34 cellular contexts compared by ENCODE assay signal in genomic region chr12:89490922-89491321, GRCh38.
"Had no signal": no experiment of that assay in that cellular context is flagged by ENCODE, and none has a peak within 500 bp of the region (broad histone marks: within the 10 kb centered on the region; RNA-seq: fewer than 3 reads in every experiment).

No MANE protein-coding gene starts in this region.

- H3K36me3 ChIP-seq: cardiac muscle cell, MG63 had no signal

- H3K4me3 Mint-ChIP-seq: activated CD4-positive, alpha-beta memory T cell treated with anti-CD3 and anti-CD28 coated beads, Interleukin-2, amount 10 ng/mL, durations not matched to agents 7 days and 5 days; activated CD8-positive, alpha-beta memory T cell treated with anti-CD3 and anti-CD28 coated beads, Interleukin-2, amount 10 ng/mL, durations not matched to agents 7 days and 5 days; activated naive CD4-positive, alpha-beta T cell treated with anti-CD3 and anti-CD28 coated beads, Interleukin-2, amount 50 U/mL, for 24 hours; activated naive CD8-positive, alpha-beta T cell treated with anti-CD3 and anti-CD28 coated beads, Interleukin-2, amount 10 ng/mL, durations not matched to agents 7 days and 5 days; central memory CD8-positive, alpha-beta T cell had no signal

- H3K4me3 ChIP-seq: ascending aorta, cardiac muscle cell, MG63, PC-9 had no signal

- H3K27ac Mint-ChIP-seq: activated CD4-positive, alpha-beta memory T cell treated with anti-CD3 and anti-CD28 coated beads, Interleukin-2, amount 10 ng/mL, durations not matched to agents 7 days and 5 days; activated CD8-positive, alpha-beta memory T cell treated with anti-CD3 and anti-CD28 coated beads, Interleukin-2, amount 10 ng/mL, durations not matched to agents 7 days and 5 days; activated naive CD4-positive, alpha-beta T cell treated with anti-CD3 and anti-CD28 coated beads, Interleukin-2, amount 50 U/mL, for 24 hours; activated naive CD8-positive, alpha-beta T cell treated with anti-CD3 and anti-CD28 coated beads, Interleukin-2, amount 10 ng/mL, durations not matched to agents 7 days and 5 days; activated T-helper 2 cell treated with anti-CD3 and anti-CD28 coated beads, Interferon-gamma antibody, Interleukin-2, Interleukin-4, amounts not matched to agents 10 μg/mL and 5 μg/mL and 100 μg/mL, durations not matched to agents 14 hours and 24 hours and 36 hours had no signal

- H3K4me1 ChIP-seq: ascending aorta had no signal

- H3K27me3 ChIP-seq: ascending aorta, cardiac muscle cell, MG63 had no signal

- H3K4me2 ChIP-seq: PC-9 had no signal

- H3K27me3 Mint-ChIP-seq: activated CD4-positive, alpha-beta memory T cell treated with anti-CD3 and anti-CD28 coated beads, Interleukin-2, amount 10 ng/mL, durations not matched to agents 7 days and 5 days; activated CD8-positive, alpha-beta memory T cell treated with anti-CD3 and anti-CD28 coated beads, Interleukin-2, amount 10 ng/mL, durations not matched to agents 7 days and 5 days; activated naive CD4-positive, alpha-beta T cell treated with anti-CD3 and anti-CD28 coated beads, Interleukin-2, amount 50 U/mL, for 24 hours; activated naive CD8-positive, alpha-beta T cell treated with anti-CD3 and anti-CD28 coated beads, Interleukin-2, amount 10 ng/mL, durations not matched to agents 7 days and 5 days; central memory CD8-positive, alpha-beta T cell had no signal

- H3K27ac ChIP-seq: ascending aorta, cardiac muscle cell, PC-9, VCaP had no signal

- H3K9me3 Mint-ChIP-seq: activated CD4-positive, alpha-beta memory T cell treated with anti-CD3 and anti-CD28 coated beads, Interleukin-2, amount 10 ng/mL, durations not matched to agents 7 days and 5 days; activated naive CD4-positive, alpha-beta T cell treated with anti-CD3 and anti-CD28 coated beads, Interleukin-2, amount 50 U/mL, for 24 hours; activated naive CD8-positive, alpha-beta T cell treated with anti-CD3 and anti-CD28 coated beads, Interleukin-2, amount 10 ng/mL, durations not matched to agents 7 days and 5 days; activated T-helper 2 cell treated with anti-CD3 and anti-CD28 coated beads, Interferon-gamma antibody, Interleukin-2, Interleukin-4, amounts not matched to agents 10 μg/mL and 5 μg/mL and 100 μg/mL, durations not matched to agents 14 hours and 24 hours and 36 hours; central memory CD8-positive, alpha-beta T cell had no signal

- ATAC-seq: activated CD8-positive, alpha-beta memory T cell treated with anti-CD3 and anti-CD28 coated beads, Interleukin-2, amount 10 ng/mL, durations not matched to agents 7 days and 5 days had no signal

- DNase-seq: activated CD4-positive, alpha-beta memory T cell treated with anti-CD3 and anti-CD28 coated beads, Interleukin-2, amount 10 ng/mL, durations not matched to agents 7 days and 5 days; activated CD4-positive, alpha-beta T cell treated with anti-CD3 and anti-CD28 coated beads for 1 hour; activated CD4-positive, alpha-beta T cell treated with anti-CD3 and anti-CD28 coated beads for 48 hours; activated CD4-positive, CD25-positive, alpha-beta regulatory T cell; activated CD8-positive, alpha-beta memory T cell treated with anti-CD3 and anti-CD28 coated beads for 24 hours; activated CD8-positive, alpha-beta memory T cell treated with anti-CD3 and anti-CD28 coated beads, Interleukin-2, amount 10 ng/mL, durations not matched to agents 7 days and 5 days; activated CD8-positive, alpha-beta memory T cell treated with anti-CD3 and anti-CD28 coated beads, Interleukin-2, amount 50 U/mL, for 48 hours; activated gamma-delta T cell; activated naive CD4-positive, alpha-beta T cell treated with Interleukin-2 at 50 U/mL for 16 hours; activated naive CD8-positive, alpha-beta T cell treated with anti-CD3 and anti-CD28 coated beads, Interleukin-2, amount 10 ng/mL, durations not matched to agents 7 days and 5 days; amygdala; Kasumi-1; KG1; MG63; NCI-H1048; NCI-H1105 treated with DMSO at 0.1 percent for 48 hours; NCI-H1436; NCI-H1694; NCI-H1930; NCI-H2081 treated with DMSO at 0.1 percent for 48 hours; NCI-H345; NCI-H524 treated with DMSO at 0.1 percent for 48 hours; PC-9; Right ventricle myocardium superior; SW 1271; T-helper 1 cell; T-helper 2 cell; T-helper 9 cell had no signal

- H2AFZ ChIP-seq: PC-9 had no signal
